23 cellular contexts compared by ENCODE assay signal in genomic region chr2:151796774-151797173, GRCh38. TPM values are rescaled to one million over a fixed set of nuclear protein-coding genes. Genes with fewer than 3 reads are reported as not detected.
A peak's percentile ranks its signal among the peaks of the same experiment; 100 is the strongest.
DNase-seq lines count a peak whose midpoint lies in the region; ATAC-seq, FAIRE-seq and TF ChIP-seq lines count a peak whose summit lies in the region.
"Had no signal": no experiment of that assay in that cellular context is flagged by ENCODE, and none has a peak within 500 bp of the region (broad histone marks: within the 10 kb centered on the region; RNA-seq: fewer than 3 reads in every experiment).

No MANE protein-coding gene starts in this region.

- SMC1A ChIA-PET in GM12878 (lab: Charles Lee; ENCODE audit: uncharacterized antibody, unreplicated experiment) = no interaction called here

- H2AFZ ChIP-seq in GM12878 (ENCODE audit: control insufficient read depth, low read depth, low read length) = no peak overlapping the region

- no peak overlapping the region for H3K27ac ChIP-seq in GM12878 (ENCODE audit: control insufficient read depth, insufficient read depth)
- H3K27ac ChIP-seq: A549, HL-60, upper lobe of left lung, VCaP had no signal

- no peak for TF ChIP-seq RAD21 in GM12878 (IDR thresholded peaks at IDR 0.05; ENCODE audit: insufficient read depth, low read depth, low read length)

- no peak overlapping the region for H3K9ac ChIP-seq in GM12878 (ENCODE audit: control insufficient read depth, insufficient read depth, low read length)
- H3K9ac ChIP-seq: SK-N-SH had no signal

- TF ChIP-seq EP300 in GM12878 (IDR thresholded peaks at IDR 0.05; ENCODE audit: borderline replicate concordance in 1 of 2, control insufficient read depth in 1 of 2, low read depth in 2 of 2, low read length in 2 of 2) = no peak

- in situ Hi-C loops in GM12878 (cut with MboI) = no loop called here
- in situ Hi-C loops in HAP-1 (cut with MboI; ENCODE audit: low sequenced_read_pairs) = no loop called here

- RAD21 ChIA-PET in GM12878 (lab: Charles Lee; ENCODE audit: unreplicated experiment) = no interaction called here

- no peak for ATAC-seq in activated naive CD8-positive, alpha-beta T cell treated with anti-CD3 and anti-CD28 coated beads, Interleukin-2, amount 50 U/mL, for 24 hours
- no peak for ATAC-seq in GM12878
- ATAC-seq in HG02970 (IDR thresholded peaks at IDR 0.05; ENCODE audit: low FRiP score, unreplicated experiment) = no peak
- ATAC-seq in GM18498 (IDR thresholded peaks at IDR 0.05; ENCODE audit: unreplicated experiment) = no peak
- ATAC-seq: A549, left lobe of liver, natural killer cell had no signal

- intact Hi-C loops in GM12878 (cut with micrococcal nuclease; ENCODE audit: unreplicated experiment) = no loop called here

- WGBS in GM12878 (ENCODE audit: insufficient coverage, insufficient replicate concordance, low lambda C conversion rate, missing lambda C conversion rate) = 97% methylated on average over 2 of the region's 2 CpGs

- POLR2A ChIA-PET in GM12878 (lab: Charles Lee) = no interaction called here

- H3K9me3 Mint-ChIP-seq in activated naive CD8-positive, alpha-beta T cell (ENCODE audit: low read depth) = no peaks in the 10 kb centered on the region
- H3K9me3 Mint-ChIP-seq in activated naive CD8-positive, alpha-beta T cell treated with anti-CD3 and anti-CD28 coated beads, Interleukin-2, amount 50 U/mL, for 24 hours = peaks cover 11% of the 10 kb centered on the region
- no peaks in the 10 kb centered on the region for H3K9me3 Mint-ChIP-seq in nephron progenitor cell
- H3K9me3 Mint-ChIP-seq: activated naive CD4-positive, alpha-beta T cell treated with anti-CD3 and anti-CD28 coated beads, Interleukin-2, amount 50 U/mL, for 24 hours had no signal

- no peak for TF ChIP-seq POLR2A in GM12878 (IDR thresholded peaks at IDR 0.05; ENCODE audit: low read depth, low read length)

- CTCF ChIA-PET in GM12878 (lab: Yijun Ruan, JAX) = interaction anchor here (1.0 kb wide), 1 partner anchor 10 kb away, joined by 3 read pairs; no protein-coding TSS in a partner anchor

- FAIRE-seq in GM12878 (lab: Jason Lieb, UNC) (peak; percentile 41), urothelium cell line (lab: Jason Lieb, UNC) (peak; percentile 82)

- H3K4me1 ChIP-seq in GM12878 (ENCODE audit: control insufficient read depth, insufficient read depth, low read length) = no peaks in the 10 kb centered on the region
- peaks cover 13% of the 10 kb centered on the region for H3K4me1 ChIP-seq in HAP-1
- H3K4me1 ChIP-seq: BE2C, upper lobe of left lung had no signal

- H3K36me3 Mint-ChIP-seq in activated naive CD8-positive, alpha-beta T cell = peaks cover 14% of the 10 kb centered on the region
- peaks cover 33% of the 10 kb centered on the region for H3K36me3 Mint-ChIP-seq in activated naive CD8-positive, alpha-beta T cell treated with anti-CD3 and anti-CD28 coated beads, Interleukin-2, amount 50 U/mL, for 24 hours (ENCODE audit: low read depth)
- H3K36me3 Mint-ChIP-seq in nephron progenitor cell (ENCODE audit: low read depth) = peaks cover 31% of the 10 kb centered on the region
- H3K36me3 Mint-ChIP-seq: natural killer cell had no signal

- no peak for DNase-seq in activated naive CD8-positive, alpha-beta T cell treated with anti-CD3 and anti-CD28 coated beads, Interleukin-2, amount 50 U/mL, for 24 hours
- DNase-seq in GM12878 (ENCODE audit: low read depth, low spot score) = no peak
- DNase-seq in nephron progenitor cell = no peak
- DNase-seq in urothelium cell line (ENCODE audit: low spot score) = no peak
- no peak for DNase-seq in HAP-1 (ENCODE audit: low spot score in 2 of 2)
- DNase-seq: BE2C, DMS53, GDM1, H7, midbrain, natural killer cell, NCI-H1092, NCI-H187, SK-N-SH, upper lobe of left lung had no signal

- no peak overlapping the region for H3K4me3 ChIP-seq in GM12878
- H3K4me3 ChIP-seq in HAP-1 = no peak overlapping the region
- H3K4me3 ChIP-seq: A549, upper lobe of left lung had no signal

- no peak for TF ChIP-seq CTCF in GM12878 (IDR thresholded peaks at IDR 0.05 in 2 of 3, conservative IDR thresholded peaks at IDR 0.05 in 1 of 3; ENCODE audit: control insufficient read depth in 2 of 3, extremely low read depth in 1 of 3, insufficient read depth in 1 of 3, low read depth in 3 of 3, low read length in 3 of 3)
- no peak for TF ChIP-seq CTCF in nephron progenitor cell (IDR thresholded peaks at IDR 0.05)

- no peak overlapping the region for H3K4me3 Mint-ChIP-seq in activated naive CD8-positive, alpha-beta T cell
- H3K4me3 Mint-ChIP-seq in activated naive CD8-positive, alpha-beta T cell treated with anti-CD3 and anti-CD28 coated beads, Interleukin-2, amount 50 U/mL, for 24 hours = no peak overlapping the region
- H3K4me3 Mint-ChIP-seq in nephron progenitor cell = no peak overlapping the region
- H3K4me3 Mint-ChIP-seq: activated naive CD4-positive, alpha-beta T cell treated with anti-CD3 and anti-CD28 coated beads, Interleukin-2, amount 50 U/mL, for 24 hours; natural killer cell had no signal

- H3K4me2 ChIP-seq in GM12878 (ENCODE audit: control insufficient read depth, insufficient read depth) = no peak overlapping the region
- H3K4me2 ChIP-seq: A549, SK-N-SH had no signal

- peaks cover 2% of the 10 kb centered on the region for H3K4me1 Mint-ChIP-seq in activated naive CD8-positive, alpha-beta T cell (ENCODE audit: low read depth)
- peaks cover 2% of the 10 kb centered on the region for H3K4me1 Mint-ChIP-seq in activated naive CD8-positive, alpha-beta T cell treated with anti-CD3 and anti-CD28 coated beads, Interleukin-2, amount 50 U/mL, for 24 hours
- H3K4me1 Mint-ChIP-seq in nephron progenitor cell = no peaks in the 10 kb centered on the region

- no peaks in the 10 kb centered on the region for H3K27me3 ChIP-seq in GM12878 (replicated peaks in 1 of 2; ENCODE audit: control insufficient read depth in 2 of 2, insufficient read depth in 2 of 2, low read length in 1 of 2)
- H3K27me3 ChIP-seq in HAP-1 (ENCODE audit: low read depth) = no peaks in the 10 kb centered on the region
- H3K27me3 ChIP-seq: BE2C, upper lobe of left lung had no signal

- no peaks in the 10 kb centered on the region; the same call in 2 of the 3 replicates for H3K9me3 ChIP-seq in GM12878 (replicated peaks; ENCODE audit: control insufficient read depth, insufficient read depth, low read length)
- H3K9me3 ChIP-seq in HAP-1 = no peaks in the 10 kb centered on the region
- H3K9me3 ChIP-seq: A549, BE2C, SK-N-SH, upper lobe of left lung had no signal

- no peaks in the 10 kb centered on the region for H4K20me1 ChIP-seq in GM12878 (ENCODE audit: control insufficient read depth, insufficient read depth)

- H3K79me2 ChIP-seq in GM12878 (ENCODE audit: control insufficient read depth, insufficient read depth, low read length) = no peaks in the 10 kb centered on the region

- no TSS peak for BruUV-seq in GM12878 (replicated peaks; lab: Mats Ljungman, UMichigan)

- peak overlapping the region; percentile 46 for H3K27ac Mint-ChIP-seq in activated naive CD8-positive, alpha-beta T cell
- H3K27ac Mint-ChIP-seq in activated naive CD8-positive, alpha-beta T cell treated with anti-CD3 and anti-CD28 coated beads, Interleukin-2, amount 50 U/mL, for 24 hours = no peak overlapping the region
- H3K27ac Mint-ChIP-seq in nephron progenitor cell = peak overlapping the region; percentile 19
- H3K27ac Mint-ChIP-seq: activated naive CD4-positive, alpha-beta T cell treated with anti-CD3 and anti-CD28 coated beads, Interleukin-2, amount 50 U/mL, for 24 hours had no signal

- no peaks in the 10 kb centered on the region for H3K27me3 Mint-ChIP-seq in activated naive CD8-positive, alpha-beta T cell
- H3K27me3 Mint-ChIP-seq in activated naive CD8-positive, alpha-beta T cell treated with anti-CD3 and anti-CD28 coated beads, Interleukin-2, amount 50 U/mL, for 24 hours = no peaks in the 10 kb centered on the region
- H3K27me3 Mint-ChIP-seq in nephron progenitor cell (ENCODE audit: low read depth, poor library complexity) = no peaks in the 10 kb centered on the region
- H3K27me3 Mint-ChIP-seq: activated naive CD4-positive, alpha-beta T cell treated with anti-CD3 and anti-CD28 coated beads, Interleukin-2, amount 50 U/mL, for 24 hours had no signal

- H3K36me3 ChIP-seq in GM12878 (ENCODE audit: control insufficient read depth in 2 of 2, insufficient read depth in 2 of 2, low read length in 1 of 2) = no peaks in the 10 kb centered on the region; a peak in 1 of 4 replicates
- H3K36me3 ChIP-seq in HAP-1 (replicated peaks) = no peaks in the 10 kb centered on the region
- H3K36me3 ChIP-seq: BE2C had no signal

TF ChIP-seq in GM12878, 131 proteins besides CTCF, POLR2A, EP300 and RAD21 (continues in another document):
- no peak for TF ChIP-seq POLR2AphosphoS5 (IDR thresholded peaks at IDR 0.05; ENCODE audit: low read length)
- TF ChIP-seq ATF3 (IDR thresholded peaks at IDR 0.05; ENCODE audit: borderline replicate concordance, extremely low read depth, low read depth, low read length) = no peak
- no peak for TF ChIP-seq MYB (IDR thresholded peaks at IDR 0.05; ENCODE audit: borderline replicate concordance, low read depth, low read length)

RNA-seq across cellular contexts. Expression of gene ARL5A, which starts 31.4 kb away (rescaled TPM):
- total RNA-seq in GM12878 (2013; cell fraction: nucleolus; rRNA removed) = 66.9 and 67.3 TPM in 2 replicates
- total RNA-seq in GM12878 (2014; rRNA removed) (39.5 and 40.7 TPM in 2 replicates), GM12878 (2014; rRNA removed; fragmentation: Illumina TruSeq; extraction: Trizol) (42.8 and 52.9 TPM in 2 replicates), GM12878 (2021) (39.1 and 47.1 TPM in 2 replicates)
- polyA plus RNA-seq in GM12878 (2011; ENCODE audit: low read depth) = 13.5 TPM
- polyA plus RNA-seq in GM12878 (2011; rRNA removed) (18.6 and 28.0 TPM in 2 replicates), GM12878 (2014; fragmentation: Illumina TruSeq; extraction: Trizol) (40.6 and 41.9 TPM in 2 replicates), GM12878 (2014; fragmentation: Nextera tagmentation; extraction: Ambion mirVana) (10 to 100 TPM in 1 of 2 experiments, 1 to 10 TPM in 1; 9.4 to 10.9 TPM), GM12878 (2014; rRNA removed) (31.3 and 33.2 TPM in 2 replicates), GM12878 (2016; fragmentation: Nextera tagmentation; extraction: Ambion mirVana) (10 to 100 TPM; 30.1 to 30.9 TPM)
- 16.6 and 29.3 TPM in 2 replicates for polyA plus RNA-seq in GM12878 (2011; cell fraction: cytosol; rRNA removed)
- 14.8 and 15.9 TPM in 2 replicates for polyA plus RNA-seq in GM12878 (2011; cell fraction: nucleus; rRNA removed)
- polyA plus RNA-seq in GM12878 (2012) = 30.5 and 36.1 TPM in 2 replicates
- 31.5 and 50.5 TPM in 2 replicates for polyA minus RNA-seq in GM12878 (2011; rRNA and poly(A)+ RNA removed)
- polyA minus RNA-seq in GM12878 (2011; cell fraction: cytosol; rRNA and poly(A)+ RNA removed) = 16.8 and 19.9 TPM in 2 replicates
- 21.5 and 43.0 TPM in 2 replicates for polyA minus RNA-seq in GM12878 (2011; cell fraction: nucleus; rRNA and poly(A)+ RNA removed)
